Comparison of ENCODE assay signal across 32 cellular contexts in genomic region chr4:168441412-168441811, GRCh38. TPM values are rescaled to one million over a fixed set of nuclear protein-coding genes. Genes with fewer than 3 reads are reported as not detected.
DNase-seq lines count a peak whose midpoint lies in the region; ATAC-seq, FAIRE-seq and TF ChIP-seq lines count a peak whose summit lies in the region.
"Had no signal": no experiment of that assay in that cellular context is flagged by ENCODE, and none has a peak within 500 bp of the region (broad histone marks: within the 10 kb centered on the region; RNA-seq: fewer than 3 reads in every experiment).

No MANE protein-coding gene starts in this region.

- POLR2A ChIA-PET in MCF 10A (lab: Yijun Ruan, JAX) = interaction anchor here (0.7 to 1.2 kb wide), 2 partner anchors 9 to 33 kb away, joined by 3 to 4 read pairs; no protein-coding TSS in a partner anchor

- H3K27me3 ChIP-seq in mammary epithelial cell (ENCODE audit: insufficient read depth, low read length) = no peaks in the 10 kb centered on the region
- no peaks in the 10 kb centered on the region for H3K27me3 ChIP-seq in bronchial epithelial cell (ENCODE audit: control insufficient read depth, insufficient read depth, low read length)
- H3K27me3 ChIP-seq: right lobe of liver, suprapubic skin had no signal

- no peak overlapping the region for H3K9ac ChIP-seq in mammary epithelial cell (ENCODE audit: insufficient read depth, low read length)

- peaks cover 17% of the 10 kb centered on the region for H3K4me1 ChIP-seq in mammary epithelial cell (ENCODE audit: insufficient read depth, low read length)
- H3K4me1 ChIP-seq: right lobe of liver, suprapubic skin had no signal

- no peaks in the 10 kb centered on the region for H3K79me2 ChIP-seq in mammary epithelial cell (ENCODE audit: insufficient read depth, low read length)

- H3K4me3 Mint-ChIP-seq in MCF 10A (ENCODE audit: unreplicated experiment) = no peak overlapping the region
- H3K4me3 Mint-ChIP-seq in stimulated activated naive CD8-positive, alpha-beta T cell treated with anti-CD3 and anti-CD28 coated beads, Interleukin-15, Interleukin-2, amounts not matched to agents 100 ng/mL and 50 ng/mL, for 24 hours = no peak overlapping the region
- H3K4me3 Mint-ChIP-seq: activated T-cell treated with anti-CD3 and anti-CD28 coated beads, Interleukin-2, amount 50 U/mL, for 4 hours; effector memory CD8-positive, alpha-beta T cell; stimulated activated effector memory CD8-positive, alpha-beta T cell treated with anti-CD3 and anti-CD28 coated beads, Interleukin-12 subunit alpha, Interleukin-12 subunit beta, amount 100 ng/mL, for 72 hours had no signal

- CTCF ChIA-PET in mammary epithelial cell (lab: Charles Lee; ENCODE audit: low non-redundant PET) = no interaction called here
- CTCF ChIA-PET in MCF 10A (lab: Yijun Ruan, JAX) = no interaction called here

- no peak overlapping the region for H3K4me2 ChIP-seq in mammary epithelial cell (ENCODE audit: insufficient read depth, low read depth, low read length)

- peak overlapping the region; percentile 35 for H3K27ac ChIP-seq in mammary epithelial cell (ENCODE audit: insufficient read depth, low read depth, low read length)
- H3K27ac ChIP-seq: right lobe of liver, SK-N-MC, suprapubic skin had no signal

- in situ Hi-C loops in mammary epithelial cell (cut with MboI; ENCODE audit: low sequenced_read_pairs in 2 of 2) = no loop called here

- no peaks in the 10 kb centered on the region for H3K36me3 Mint-ChIP-seq in MCF 10A (ENCODE audit: insufficient read depth, unreplicated experiment)
- peaks cover 38% of the 10 kb centered on the region for H3K36me3 Mint-ChIP-seq in stimulated activated naive CD8-positive, alpha-beta T cell treated with anti-CD3 and anti-CD28 coated beads, Interleukin-15, Interleukin-2, amounts not matched to agents 100 ng/mL and 50 ng/mL, for 24 hours (ENCODE audit: low read depth)
- H3K36me3 Mint-ChIP-seq: stimulated activated effector memory CD8-positive, alpha-beta T cell treated with anti-CD3 and anti-CD28 coated beads, Interleukin-12 subunit alpha, Interleukin-12 subunit beta, amount 100 ng/mL, for 72 hours had no signal

- peaks cover 9% of the 10 kb centered on the region for H3K4me1 Mint-ChIP-seq in MCF 10A (ENCODE audit: insufficient read depth, unreplicated experiment)
- peaks cover 28% of the 10 kb centered on the region for H3K4me1 Mint-ChIP-seq in stimulated activated naive CD8-positive, alpha-beta T cell treated with anti-CD3 and anti-CD28 coated beads, Interleukin-15, Interleukin-2, amounts not matched to agents 100 ng/mL and 50 ng/mL, for 24 hours (ENCODE audit: low read depth)

- H3K4me3 ChIP-seq in mammary epithelial cell (replicated peaks in 1 of 3; ENCODE audit: insufficient read depth in 1 of 3, low read depth in 2 of 3, low read length in 3 of 3) (no peak overlapping the region), bronchial epithelial cell (ENCODE audit: low read depth, low read length) (no peak overlapping the region)
- H3K4me3 ChIP-seq: right lobe of liver, SK-N-MC, suprapubic skin had no signal

- H3K36me3 ChIP-seq in mammary epithelial cell (ENCODE audit: insufficient read depth, low read length) (no peaks in the 10 kb centered on the region), bronchial epithelial cell (ENCODE audit: control insufficient read depth, insufficient read depth, low read length) (no peaks in the 10 kb centered on the region)
- H3K36me3 ChIP-seq: right lobe of liver had no signal

- FAIRE-seq in bronchial epithelial cell (lab: Jason Lieb, UNC) = no peak
- FAIRE-seq: GM12891, TTC549 had no signal

- ATAC-seq in HG03135 (IDR thresholded peaks at IDR 0.05; ENCODE audit: unreplicated experiment) = no peak
- ATAC-seq: activated T-cell treated with anti-CD3 and anti-CD28 coated beads, Interleukin-2, amount 50 U/mL, for 4 hours; effector memory CD8-positive, alpha-beta T cell; esophagus mucosa; left lobe of liver; right lobe of liver; stimulated activated effector memory CD8-positive, alpha-beta T cell treated with anti-CD3 and anti-CD28 coated beads, Interleukin-12 subunit alpha, Interleukin-12 subunit beta, amount 100 ng/mL, for 72 hours had no signal

- H4K20me1 ChIP-seq in mammary epithelial cell (ENCODE audit: insufficient read depth, low read length) = no peaks in the 10 kb centered on the region

- intact Hi-C loops in mammary epithelial cell (cut with micrococcal nuclease) = no loop called here
- intact Hi-C loops in MCF 10A (cut with micrococcal nuclease) = no loop called here

- H3K27ac Mint-ChIP-seq in MCF 10A (ENCODE audit: low read depth, unreplicated experiment) = no peak overlapping the region
- H3K27ac Mint-ChIP-seq in stimulated activated naive CD8-positive, alpha-beta T cell treated with anti-CD3 and anti-CD28 coated beads, Interleukin-15, Interleukin-2, amounts not matched to agents 100 ng/mL and 50 ng/mL, for 24 hours = peak overlapping the region; percentile 58
- H3K27ac Mint-ChIP-seq: effector memory CD8-positive, alpha-beta T cell; progenitor cell of endocrine pancreas; stimulated activated effector memory CD8-positive, alpha-beta T cell treated with anti-CD3 and anti-CD28 coated beads, Interleukin-12 subunit alpha, Interleukin-12 subunit beta, amount 100 ng/mL, for 72 hours had no signal

- 98% methylated on average over 3 of the region's 3 CpGs for WGBS in mammary epithelial cell (ENCODE audit: low coverage, missing lambda C conversion rate)

- no peaks in the 10 kb centered on the region for H3K9me3 ChIP-seq in mammary epithelial cell (replicated peaks; ENCODE audit: insufficient read depth, low read length)
- H3K9me3 ChIP-seq: right lobe of liver, suprapubic skin had no signal

- dilution Hi-C loops in mammary epithelial cell (cut with HindIII; ENCODE audit: low sequenced_read_pairs) = no loop called here

- no peaks in the 10 kb centered on the region for H3K27me3 Mint-ChIP-seq in MCF 10A (ENCODE audit: insufficient read depth, unreplicated experiment)
- no peaks in the 10 kb centered on the region for H3K27me3 Mint-ChIP-seq in stimulated activated naive CD8-positive, alpha-beta T cell treated with anti-CD3 and anti-CD28 coated beads, Interleukin-15, Interleukin-2, amounts not matched to agents 100 ng/mL and 50 ng/mL, for 24 hours
- H3K27me3 Mint-ChIP-seq: effector memory CD8-positive, alpha-beta T cell; progenitor cell of endocrine pancreas had no signal

- TF ChIP-seq CTCF in mammary epithelial cell (conservative IDR thresholded peaks at IDR 0.05 in 1 of 2, IDR thresholded peaks at IDR 0.05 in 1 of 2; ENCODE audit: extremely low read depth in 1 of 2, insufficient read depth in 1 of 2, low read depth in 1 of 2, low read length in 2 of 2) = no peak
- TF ChIP-seq CTCF in MCF 10A (IDR thresholded peaks at IDR 0.05; ENCODE audit: unreplicated experiment) = no peak
- TF ChIP-seq CTCF in bronchial epithelial cell (IDR thresholded peaks at IDR 0.05; ENCODE audit: insufficient read depth, low read length, severe bottlenecking) = no peak

- H2AFZ ChIP-seq in mammary epithelial cell (ENCODE audit: low read depth, low read length) = no peak overlapping the region

- H3K9me3 Mint-ChIP-seq in MCF 10A (ENCODE audit: unreplicated experiment) = no peaks in the 10 kb centered on the region
- H3K9me3 Mint-ChIP-seq in stimulated activated naive CD8-positive, alpha-beta T cell treated with anti-CD3 and anti-CD28 coated beads, Interleukin-15, Interleukin-2, amounts not matched to agents 100 ng/mL and 50 ng/mL, for 24 hours = no peaks in the 10 kb centered on the region
- H3K9me3 Mint-ChIP-seq: activated T-cell treated with anti-CD3 and anti-CD28 coated beads, Interleukin-2, amount 50 U/mL, for 4 hours; effector memory CD8-positive, alpha-beta T cell; stimulated activated effector memory CD8-positive, alpha-beta T cell treated with anti-CD3 and anti-CD28 coated beads, Interleukin-12 subunit alpha, Interleukin-12 subunit beta, amount 100 ng/mL, for 72 hours had no signal

- DNase-seq in mammary epithelial cell (no peak), MCF 10A (ENCODE audit: unreplicated experiment) (no peak), M059J (ENCODE audit: low read depth) (peak; percentile 8), bronchial epithelial cell (ENCODE audit: low read depth) (peak; percentile 35), OCI-M1 (lab: John Stamatoyannopoulos, UW) (no peak)
- no peak for DNase-seq in stimulated activated CD4-positive, alpha-beta T cell treated with anti-CD3 and anti-CD28 coated beads, Interleukin-2, amount 100 ng/mL, for 24 hours
- DNase-seq: activated CD4-positive, alpha-beta T cell treated with anti-CD3 and anti-CD28 coated beads for 1 hour; activated naive CD4-positive, alpha-beta T cell treated with Interleukin-2 at 50 U/mL for 16 hours; activated T-cell treated with anti-CD3 and anti-CD28 coated beads, Interleukin-2, amount 50 U/mL, for 4 hours; aorta; caudate nucleus; cortex of kidney; effector memory CD8-positive, alpha-beta T cell; foreskin melanocyte; Kasumi-1; NCI-H1092; NCI-H187 treated with DMSO at 0.1 percent for 48 hours; NCI-H526 treated with DMSO at 0.1 percent for 48 hours; right lobe of liver; RPMI8226; stimulated activated CD4-positive, alpha-beta T cell treated with anti-CD3 and anti-CD28 coated beads, Interleukin-12 subunit alpha, Interleukin-12 subunit beta, amount 100 ng/mL, for 4 hours; stimulated activated CD4-positive, alpha-beta T cell treated with anti-CD3 and anti-CD28 coated beads, Interleukin-4, amount 100 ng/mL, for 24 hours had no signal

- BruUV-seq in mammary epithelial cell (replicated peaks; lab: Mats Ljungman, UMichigan) (no TSS peak), MCF 10A (replicated peaks; lab: Mats Ljungman, UMichigan) (no TSS peak)

RNA-seq across cellular contexts. Expression of gene DDX60L, which starts 38.9 kb away (rescaled TPM):
- total RNA-seq in mammary epithelial cell (10 to 100 TPM in 1 of 2 donors, 1 to 10 TPM in 1; 6.8 to 12.2 TPM), MCF 10A (2022) (3.4 and 6.1 TPM in 2 replicates), bronchial epithelial cell (2.9 and 4.4 TPM in 2 replicates)
- polyA plus RNA-seq in mammary epithelial cell = 5.7 TPM
- 11.7 TPM for polyA minus RNA-seq in mammary epithelial cell
- 17.0 and 21.5 TPM in 2 replicates for total RNA-seq in M059J (2014; rRNA removed; shearing (Covaris generic))

RNA-seq across cellular contexts. Expression of gene PALLD, which starts 55.4 kb away (rescaled TPM):
- total RNA-seq in mammary epithelial cell (100 to 1,000 TPM; 296 to 380 TPM), MCF 10A (2022) (94.6 and 191 TPM in 2 replicates), bronchial epithelial cell (69.2 and 92.7 TPM in 2 replicates)
- polyA plus RNA-seq in mammary epithelial cell = 122 TPM
- polyA minus RNA-seq in mammary epithelial cell = 433 TPM
- total RNA-seq in M059J (2014; rRNA removed; shearing (Covaris generic)) = 21.6 and 46.0 TPM in 2 replicates

Comparison
In these comparisons a context has a peak if more than half of its experiments do, and no peak if none do; other contexts are left out.
1. DNase-seq: peak in M059J (single experiment) and bronchial epithelial cell (single experiment); none in mammary epithelial cell (single experiment), MCF 10A (single experiment), OCI-M1 (single experiment) and stimulated activated CD4-positive, alpha-beta T cell treated with anti-CD3 and anti-CD28 coated beads, Interleukin-2, amount 100 ng/mL, for 24 hours (0 of 2).